ENCODE assay signal across 8 cellular contexts in genomic region chr1:17010601-17011438, GRCh38. TPM values are rescaled to one million over a fixed set of nuclear protein-coding genes. Genes with fewer than 3 reads are reported as not detected.
A peak's percentile ranks its signal among the peaks of the same experiment; 100 is the strongest.
DNase-seq lines count a peak whose midpoint lies in the region; ATAC-seq and TF ChIP-seq lines count a peak whose summit lies in the region.

No MANE protein-coding gene starts in this region.

- H3K4me3 ChIP-seq in H7 (ENCODE audit: insufficient read depth, low read depth, low read length) (peak overlapping the region; percentile 93), SJCRH30 (peak overlapping the region; percentile 78), right lobe of liver (peak overlapping the region; percentile 68 to 80 (median 75))

- no peaks in the 10 kb centered on the region for H3K9me3 ChIP-seq in CD4-positive, alpha-beta T cell (ENCODE audit: control insufficient read depth, low read length)
- no peaks in the 10 kb centered on the region for H3K9me3 ChIP-seq in SJCRH30 (replicated peaks)
- H3K9me3 ChIP-seq in right lobe of liver: no peaks in the 10 kb centered on the region

- peak overlapping the region; percentile 90 for H3K4me3 Mint-ChIP-seq in CD4-positive, alpha-beta T cell
- peak overlapping the region; percentile 77 for H3K4me3 Mint-ChIP-seq in chondrocyte (ENCODE audit: unreplicated experiment)

- H3K36me3 ChIP-seq in H7 (replicated peaks; ENCODE audit: control insufficient read depth, insufficient read depth, low read length) (no peaks in the 10 kb centered on the region), SJCRH30 (peaks cover 1% of the 10 kb centered on the region; the same call in 1 of the 2 replicates), right lobe of liver (no peaks in the 10 kb centered on the region)

- POLR2A ChIA-PET in CD4-positive, alpha-beta T cell (lab: Charles Lee): no interaction called here

- H3K36me3 Mint-ChIP-seq in CD4-positive, alpha-beta T cell (ENCODE audit: low read depth): peaks cover 12% of the 10 kb centered on the region
- peaks cover 2% of the 10 kb centered on the region for H3K36me3 Mint-ChIP-seq in chondrocyte (ENCODE audit: low read depth)

- H3K4me1 ChIP-seq in SJCRH30 (peaks cover 54% of the 10 kb centered on the region), right lobe of liver (peaks cover 0 to 15% (median 4%) of the 10 kb centered on the region in 4 donors)

- no peak for TF ChIP-seq CTCF in CD4-positive, alpha-beta T cell (IDR thresholded peaks at IDR 0.05)
- TF ChIP-seq CTCF in chondrocyte (IDR thresholded peaks at IDR 0.05) (no peak), right lobe of liver (IDR thresholded peaks at IDR 0.05) (no peak)

- CTCF ChIA-PET in CD4-positive, alpha-beta T cell (lab: Charles Lee): no interaction called here

- peak in 3 of 10 experiments; percentile 3 to 9 (median 9) for DNase-seq in CD4-positive, alpha-beta T cell
- DNase-seq in H7: peak; percentile 71
- peak; percentile 70 to 76 for DNase-seq in SJCRH30
- DNase-seq in chondrocyte (ENCODE audit: low spot score): peak; percentile 74
- peak; percentile 69 to 76 (median 71) for DNase-seq in right lobe of liver
- DNase-seq in substantia nigra (lab: John Stamatoyannopoulos, UW): peak in 18 of 49 donors; percentile 5 to 82 (median 20)
- DNase-seq in NCI-H2227 treated with DMSO at 0.1 percent for 48 hours (lab: John Stamatoyannopoulos, UW): no peak

- H3K27me3 Mint-ChIP-seq in CD4-positive, alpha-beta T cell: no peaks in the 10 kb centered on the region
- no peaks in the 10 kb centered on the region for H3K27me3 Mint-ChIP-seq in chondrocyte (ENCODE audit: low read depth)

- no peak for TF ChIP-seq POLR2A in right lobe of liver (IDR thresholded peaks at IDR 0.05)

- WGBS in right lobe of liver (ENCODE audit: insufficient coverage, low coverage, low lambda C conversion rate, missing lambda C conversion rate): 4% methylated on average over 4 of the region's 27 CpGs

- H3K27me3 ChIP-seq in CD4-positive, alpha-beta T cell (ENCODE audit: control insufficient read depth, insufficient read depth, low read length): no peaks in the 10 kb centered on the region
- no peaks in the 10 kb centered on the region; the same call in 1 of the 2 replicates for H3K27me3 ChIP-seq in H7 (ENCODE audit: control insufficient read depth, insufficient read depth, low read length)
- no peaks in the 10 kb centered on the region for H3K27me3 ChIP-seq in SJCRH30
- no peaks in the 10 kb centered on the region for H3K27me3 ChIP-seq in right lobe of liver

- H3K9me3 Mint-ChIP-seq in CD4-positive, alpha-beta T cell: no peaks in the 10 kb centered on the region
- H3K9me3 Mint-ChIP-seq in chondrocyte (ENCODE audit: low read depth): no peaks in the 10 kb centered on the region

- intact Hi-C loops in CD4-positive, alpha-beta T cell (cut with DNase I, micrococcal nuclease): loop anchor here (5.0 kb wide), 3 partner anchors 41 to 426 kb away; partner anchors contain the start of genes RCC2 (in 1 of the 2) and SDHB (in 1 of the 2)
- intact Hi-C loops in right lobe of liver (cut with DNase I): loop anchor here in 1 of 2 donors (10.0 kb wide), 1 partner anchor 46 kb away; no protein-coding TSS in a partner anchor

- no peak for ATAC-seq in CD4-positive, alpha-beta T cell (ENCODE audit: poor library complexity)
- ATAC-seq in right lobe of liver: peak; percentile 40 to 57 (median 57)
- ATAC-seq in GM21825 (IDR thresholded peaks at IDR 0.05; ENCODE audit: unreplicated experiment): no peak

- peaks cover 16% of the 10 kb centered on the region for H3K4me1 Mint-ChIP-seq in CD4-positive, alpha-beta T cell (ENCODE audit: low read depth)
- peaks cover 53% of the 10 kb centered on the region for H3K4me1 Mint-ChIP-seq in chondrocyte (ENCODE audit: low read depth)

- no peak overlapping the region for H3K27ac ChIP-seq in CD4-positive, alpha-beta T cell (ENCODE audit: low read depth, low read length)
- H3K27ac ChIP-seq in SJCRH30: peak overlapping the region; percentile 4; the same call in 1 of the 2 replicates
- H3K27ac ChIP-seq in right lobe of liver: no peak overlapping the region
- peak overlapping the region; percentile 41 for H3K27ac ChIP-seq in substantia nigra (ENCODE audit: low read depth, low read length, poor library complexity, severe bottlenecking)

- peak overlapping the region; percentile 73 for H3K27ac Mint-ChIP-seq in CD4-positive, alpha-beta T cell
- H3K27ac Mint-ChIP-seq in chondrocyte (ENCODE audit: unreplicated experiment): peak overlapping the region; percentile 41

RNA-seq across cellular contexts. Expression of gene ATP13A2, which starts 0.9 kb away (rescaled TPM):
- 10 to 100 TPM; 27.0 to 30.6 TPM for total RNA-seq in CD4-positive, alpha-beta T cell
- 128 and 162 TPM in 2 replicates for total RNA-seq in H7 (2014; rRNA removed; shearing (Covaris generic))
- 77.9 and 83.3 TPM in 2 replicates for total RNA-seq in SJCRH30 (2014; rRNA removed; shearing (Covaris generic))
- total RNA-seq in chondrocyte (52.1 to 60.8 TPM (median 54.4 TPM) in 3 replicates), right lobe of liver (10 to 100 TPM in 3 of 6 experiments, 1 to 10 TPM in 3; 5.0 to 12.5 (median 9.2) TPM)

RNA-seq across cellular contexts. Expression of gene MFAP2, which starts 30.4 kb away (rescaled TPM):
- total RNA-seq in CD4-positive, alpha-beta T cell: not detected
- 176 and 202 TPM in 2 replicates for total RNA-seq in H7 (2014; rRNA removed; shearing (Covaris generic))
- total RNA-seq in SJCRH30 (2014; rRNA removed; shearing (Covaris generic)): 22.9 and 24.1 TPM in 2 replicates
- total RNA-seq in chondrocyte (260 to 285 TPM (median 269 TPM) in 3 replicates), right lobe of liver (1 to 10 TPM in 2 of 6 experiments, under 1 TPM in 1, not detected in 3; 0.35 to 1.3 (median 1.2) TPM)

RNA-seq across cellular contexts. Expression of gene SDHB, which starts 43.0 kb away (rescaled TPM):
- 10 to 100 TPM; 53.9 to 56.2 TPM for total RNA-seq in CD4-positive, alpha-beta T cell
- total RNA-seq in H7 (2014; rRNA removed; shearing (Covaris generic)): 225 and 238 TPM in 2 replicates
- 243 and 247 TPM in 2 replicates for total RNA-seq in SJCRH30 (2014; rRNA removed; shearing (Covaris generic))
- total RNA-seq in chondrocyte: 54.7 to 70.1 TPM (median 57.7 TPM) in 3 replicates
- 100 to 1,000 TPM; 139 to 244 (median 178) TPM for total RNA-seq in right lobe of liver

Comparison
In these comparisons a context has a peak if more than half of its experiments do, and no peak if none do; other contexts are left out.
1. ATAC-seq: peak in right lobe of liver (4 of 4); none in CD4-positive, alpha-beta T cell (single experiment) and GM21825 (single experiment).
2. H3K27ac ChIP-seq: peak in SJCRH30 (single experiment) and substantia nigra (single experiment); none in CD4-positive, alpha-beta T cell (single experiment) and right lobe of liver (0 of 3).
3. RNA of gene MFAP2, which starts 30.4 kb away (total RNA-seq): 260 to 285 TPM in chondrocyte, 176 to 202 TPM in H7 and 22.9 to 24.1 TPM in SJCRH30; 0.35 to 1.3 TPM in right lobe of liver and not detected in CD4-positive, alpha-beta T cell; every median in the first group is over 10 times any median in the second.
4. Peak in every context shown above with its lines, with median percentiles within 50 percentile points of each other: H3K4me3 ChIP-seq.